16 cellular contexts compared by ENCODE assay signal in the genomic region with DNA sequence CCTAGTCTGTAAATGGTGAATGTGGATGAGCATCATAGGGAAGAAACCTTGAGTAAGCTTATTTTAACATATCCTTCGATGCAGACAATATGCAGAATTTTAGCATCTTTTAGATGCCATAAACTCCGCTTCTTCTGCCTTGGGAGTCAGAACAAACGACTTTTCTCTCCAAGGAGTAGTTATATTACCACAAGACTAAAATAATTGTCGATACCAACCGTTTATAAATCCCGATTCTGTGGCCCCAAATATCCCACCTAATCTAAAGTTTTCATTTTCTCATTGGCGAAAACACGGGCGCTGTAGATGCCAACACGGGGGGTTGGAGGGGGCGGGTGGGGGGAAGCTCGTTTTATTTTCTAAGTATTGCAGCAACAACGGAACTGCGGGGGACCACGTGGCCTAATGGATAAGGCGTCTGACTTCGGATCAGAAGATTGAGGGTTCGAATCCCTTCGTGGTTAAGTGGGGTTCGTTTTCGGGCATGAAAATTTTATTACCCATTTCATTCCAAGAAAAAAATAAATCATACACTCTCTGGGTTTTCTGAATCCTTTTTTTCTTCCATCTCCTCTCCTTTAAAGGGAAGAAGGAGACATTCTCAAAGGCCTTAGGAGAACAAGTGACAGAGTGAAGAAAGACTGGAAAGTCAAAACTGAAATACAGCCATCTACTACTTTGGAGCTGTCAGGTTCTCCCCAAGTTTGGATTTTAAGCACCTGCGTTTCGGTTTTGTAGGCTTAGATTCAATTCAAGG.
A peak's percentile ranks its signal among the peaks of the same experiment; 100 is the strongest.
DNase-seq lines count a peak whose midpoint lies in the region; ATAC-seq and TF ChIP-seq lines count a peak whose summit lies in the region.
"Had no signal": no experiment of that assay in that cellular context is flagged by ENCODE, and none has a peak within 500 bp of the region (broad histone marks: within the 10 kb centered on the region; RNA-seq: fewer than 3 reads in every experiment).

No MANE protein-coding gene starts in this region.

- TF ChIP-seq CTCF in A673 (conservative IDR thresholded peaks at IDR 0.05; ENCODE audit: low read depth, low read length) (no peak), HCT116 (IDR thresholded peaks at IDR 0.05 in 2 of 3, conservative IDR thresholded peaks at IDR 0.05 in 1 of 3; ENCODE audit: borderline replicate concordance in 1 of 3, insufficient read depth in 1 of 3, low read depth in 2 of 3, low read length in 2 of 3) (no peak), colonic mucosa (IDR thresholded peaks at IDR 0.05) (no peak)

- intact Hi-C loops in A673 (cut with micrococcal nuclease; ENCODE audit: unreplicated experiment) (no loop called here), HCT116 (cut with micrococcal nuclease) (no loop called here), colonic mucosa (cut with DNase I) (no loop called here)

- TF ChIP-seq RAD21 in HCT116 (IDR thresholded peaks at IDR 0.05; ENCODE audit: low read depth): no peak

- no peak overlapping the region for H3K27ac Mint-ChIP-seq in activated naive CD8-positive, alpha-beta T cell treated with anti-CD3 and anti-CD28 coated beads, Interleukin-2, amount 50 U/mL, for 24 hours
- H3K27ac Mint-ChIP-seq: activated CD4-positive, alpha-beta T cell treated with anti-CD3 and anti-CD28 coated beads, Interleukin-2, amount 10 ng/mL, durations not matched to agents 7 days and 5 days; activated T-helper 17 cell treated with anti-CD3 and anti-CD28 coated beads, Interleukin-2, amount 50 U/mL, for 72 hours; immature natural killer cell had no signal

- CTCF ChIA-PET in A673 (lab: Charles Lee) (no interaction called here), HCT116 (lab: Charles Lee) (no interaction called here)

- H2AFZ ChIP-seq in HCT116 (ENCODE audit: low read depth, low read length, poor library complexity, severe bottlenecking): peak overlapping the region; percentile 63

- no peaks in the 10 kb centered on the region for H3K9me3 ChIP-seq in A673 (ENCODE audit: low read depth, low read length, poor library complexity, severe bottlenecking)
- H3K9me3 ChIP-seq in HCT116 (ENCODE audit: control insufficient read depth in 1 of 2, insufficient read depth in 1 of 2, low read depth in 1 of 2, low read length in 2 of 2): no peaks in the 10 kb centered on the region
- no peaks in the 10 kb centered on the region for H3K9me3 ChIP-seq in colonic mucosa

- H3K9me3 Mint-ChIP-seq in activated naive CD8-positive, alpha-beta T cell treated with anti-CD3 and anti-CD28 coated beads, Interleukin-2, amount 50 U/mL, for 24 hours: no peaks in the 10 kb centered on the region
- H3K9me3 Mint-ChIP-seq: activated T-helper 17 cell treated with anti-CD3 and anti-CD28 coated beads, Interleukin-2, amount 50 U/mL, for 72 hours; immature natural killer cell; stimulated activated naive CD8-positive, alpha-beta T cell treated with anti-CD3 and anti-CD28 coated beads, Interleukin-15, amount 100 ng/mL, for 72 hours had no signal

- no peak overlapping the region for H3K4me3 Mint-ChIP-seq in activated naive CD8-positive, alpha-beta T cell treated with anti-CD3 and anti-CD28 coated beads, Interleukin-2, amount 50 U/mL, for 24 hours
- H3K4me3 Mint-ChIP-seq: activated CD4-positive, alpha-beta T cell treated with anti-CD3 and anti-CD28 coated beads, Interleukin-2, amount 10 ng/mL, durations not matched to agents 7 days and 5 days; activated T-helper 17 cell treated with anti-CD3 and anti-CD28 coated beads, Interleukin-2, amount 50 U/mL, for 72 hours; immature natural killer cell had no signal

- H3K27ac ChIP-seq in A673 (ENCODE audit: low read depth, low read length, poor library complexity, severe bottlenecking) (no peak overlapping the region), HCT116 (ENCODE audit: low read depth, low read length) (no peak overlapping the region), colonic mucosa (no peak overlapping the region)
- H3K27ac ChIP-seq: coronary artery, HL-60 had no signal

- H3K79me2 ChIP-seq in HCT116 (ENCODE audit: insufficient read depth, low read length): no peaks in the 10 kb centered on the region

- POLR2A ChIA-PET in A673 (lab: Charles Lee; ENCODE audit: low non-redundant PET): no interaction called here
- POLR2A ChIA-PET in HCT116 (lab: Charles Lee): interaction anchor here (1.5 kb wide), 1 partner anchor 32 kb away, joined by 3 read pairs; no protein-coding TSS in a partner anchor

- peaks cover 51% of the 10 kb centered on the region for H3K4me1 Mint-ChIP-seq in activated naive CD8-positive, alpha-beta T cell treated with anti-CD3 and anti-CD28 coated beads, Interleukin-2, amount 50 U/mL, for 24 hours

- H3K4me3 ChIP-seq in A673 (ENCODE audit: low read depth, low read length, poor library complexity, severe bottlenecking) (no peak overlapping the region), HCT116 (replicated peaks in 1 of 2; ENCODE audit: low read depth in 1 of 2, low read length in 2 of 2) (no peak overlapping the region), iPS-11a (ENCODE audit: low read depth, low read length) (peak overlapping the region; percentile 82), colonic mucosa (no peak overlapping the region)
- H3K4me3 ChIP-seq: coronary artery had no signal

- no peak overlapping the region for H3K4me2 ChIP-seq in HCT116 (ENCODE audit: low read length)

- H3K4me1 ChIP-seq in A673 (ENCODE audit: insufficient read depth, low read length, poor library complexity, severe bottlenecking): no peaks in the 10 kb centered on the region
- H3K4me1 ChIP-seq in HCT116 (ENCODE audit: control insufficient read depth in 1 of 2, insufficient read depth in 2 of 2, low read length in 2 of 2): peaks cover 5 to 32% of the 10 kb centered on the region in 2 experiments; a peak in 3 of 4 replicates
- no peaks in the 10 kb centered on the region for H3K4me1 ChIP-seq in colonic mucosa

- H3K27me3 ChIP-seq in A673 (replicated peaks; ENCODE audit: insufficient read depth, low read depth, low read length, poor library complexity) (no peaks in the 10 kb centered on the region), HCT116 (ENCODE audit: insufficient read depth, low read length) (no peaks in the 10 kb centered on the region), colonic mucosa (no peaks in the 10 kb centered on the region)

- H3K9ac ChIP-seq in HCT116 (ENCODE audit: low read length) (no peak overlapping the region), colonic mucosa (ENCODE audit: low read depth in 2 of 2, low read length in 2 of 2) (no peak overlapping the region)

- no peaks in the 10 kb centered on the region for H4K20me1 ChIP-seq in HCT116 (ENCODE audit: insufficient read depth)

- peak; percentile 39 for DNase-seq in A673 (ENCODE audit: low spot score)
- no peak for DNase-seq in HCT116 (ENCODE audit: low read depth, low spot score)
- DNase-seq in activated naive CD8-positive, alpha-beta T cell treated with anti-CD3 and anti-CD28 coated beads, Interleukin-2, amount 50 U/mL, for 24 hours: peak; percentile 37
- no peak for DNase-seq in SHP77 treated with DMSO at 0.1 percent for 48 hours (lab: John Stamatoyannopoulos, UW)
- DNase-seq in colonic mucosa: no peak
- no peak for DNase-seq in T1000 (lab: John Stamatoyannopoulos, UW)
- DNase-seq: activated CD4-positive, alpha-beta T cell treated with anti-CD3 and anti-CD28 coated beads, Interleukin-2, amount 10 ng/mL, durations not matched to agents 7 days and 5 days; immature natural killer cell; NCI-H748 treated with DMSO at 0.1 percent for 48 hours; T-helper 2 cell had no signal

- H3K27me3 Mint-ChIP-seq in activated naive CD8-positive, alpha-beta T cell treated with anti-CD3 and anti-CD28 coated beads, Interleukin-2, amount 50 U/mL, for 24 hours: no peaks in the 10 kb centered on the region
- H3K27me3 Mint-ChIP-seq: activated CD4-positive, alpha-beta T cell treated with anti-CD3 and anti-CD28 coated beads, Interleukin-2, amount 10 ng/mL, durations not matched to agents 7 days and 5 days; activated T-helper 17 cell treated with anti-CD3 and anti-CD28 coated beads, Interleukin-2, amount 50 U/mL, for 72 hours; stimulated activated naive CD8-positive, alpha-beta T cell treated with anti-CD3 and anti-CD28 coated beads, Interleukin-15, amount 100 ng/mL, for 72 hours had no signal

- RAD21 ChIA-PET in HCT116 (lab: Charles Lee; ENCODE audit: low non-redundant PET in 1 of 2, low total read pairs in 2 of 2, uncharacterized antibody in 2 of 2, unreplicated experiment in 2 of 2): interaction anchor here in 1 of 2 experiments (0.6 kb wide), 1 partner anchor 27 kb away, joined by 5 read pairs; no protein-coding TSS in a partner anchor

- H3K36me3 Mint-ChIP-seq in activated naive CD8-positive, alpha-beta T cell treated with anti-CD3 and anti-CD28 coated beads, Interleukin-2, amount 50 U/mL, for 24 hours (ENCODE audit: low read depth): no peaks in the 10 kb centered on the region
- H3K36me3 Mint-ChIP-seq: immature natural killer cell had no signal

- H3K36me3 ChIP-seq in A673 (ENCODE audit: insufficient read depth, low read length, poor library complexity, severe bottlenecking) (no peaks in the 10 kb centered on the region), HCT116 (ENCODE audit: control insufficient read depth in 1 of 2, insufficient read depth in 2 of 2, low read length in 2 of 2) (no peaks in the 10 kb centered on the region), colonic mucosa (no peaks in the 10 kb centered on the region)

- TF ChIP-seq POLR2A in HCT116 (IDR thresholded peaks at IDR 0.05; ENCODE audit: borderline replicate concordance, extremely low read depth, insufficient read depth, insufficient read length): no peak

- ATAC-seq in HCT116 (peak; percentile 44), HG03108 (IDR thresholded peaks at IDR 0.05; ENCODE audit: unreplicated experiment) (no peak)
- ATAC-seq in activated naive CD8-positive, alpha-beta T cell treated with anti-CD3 and anti-CD28 coated beads, Interleukin-2, amount 50 U/mL, for 24 hours: no peak
- ATAC-seq: activated T-helper 17 cell treated with anti-CD3 and anti-CD28 coated beads, Interleukin-2, amount 50 U/mL, for 72 hours; stimulated activated naive CD8-positive, alpha-beta T cell treated with anti-CD3 and anti-CD28 coated beads, Interleukin-15, amount 100 ng/mL, for 72 hours had no signal

- H3K9me2 ChIP-seq in HCT116 (ENCODE audit: insufficient read depth): no peaks in the 10 kb centered on the region

- BruUV-seq in A673 (replicated peaks; lab: Mats Ljungman, UMichigan) (no TSS peak), HCT116 (replicated peaks; lab: Mats Ljungman, UMichigan) (no TSS peak)

TF ChIP-seq in HCT116, 20 proteins besides CTCF, POLR2A, EP300 and RAD21 (continues in another document):
- no peak for TF ChIP-seq TCF7L2 (IDR thresholded peaks at IDR 0.05; ENCODE audit: borderline replicate concordance, extremely low read depth, insufficient read depth, insufficient read length)
- no peak for TF ChIP-seq ELF1 (IDR thresholded peaks at IDR 0.05; ENCODE audit: borderline replicate concordance, low read depth)
- TF ChIP-seq FOSL1 (IDR thresholded peaks at IDR 0.05; ENCODE audit: low read depth): no peak
- TF ChIP-seq ZFX (IDR thresholded peaks at IDR 0.05): no peak
- TF ChIP-seq EZH2 (IDR thresholded peaks at IDR 0.05): no peak
- no peak for TF ChIP-seq EZH2phosphoT487 (IDR thresholded peaks at IDR 0.05; ENCODE audit: borderline replicate concordance)
- TF ChIP-seq JUND (IDR thresholded peaks at IDR 0.05): no peak
- TF ChIP-seq, protein P1, sequence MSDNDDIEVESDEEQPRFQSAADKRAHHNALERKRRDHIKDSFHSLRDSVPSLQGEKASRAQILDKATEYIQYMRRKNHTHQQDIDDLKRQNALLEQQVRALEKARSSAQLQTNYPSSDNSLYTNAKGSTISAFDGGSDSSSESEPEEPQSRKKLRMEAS (IDR thresholded peaks at IDR 0.05): no peak

Comparison
In these comparisons a context has a peak if more than half of its experiments do, and no peak if none do; other contexts are left out.
1. DNase-seq: peak in A673 (single experiment) and activated naive CD8-positive, alpha-beta T cell treated with anti-CD3 and anti-CD28 coated beads, Interleukin-2, amount 50 U/mL, for 24 hours (single experiment); none in HCT116 (single experiment), SHP77 treated with DMSO at 0.1 percent for 48 hours (single experiment), colonic mucosa (single experiment) and T1000 (single experiment).